ENCODE assay signal across 10 cellular contexts in the genomic region with DNA sequence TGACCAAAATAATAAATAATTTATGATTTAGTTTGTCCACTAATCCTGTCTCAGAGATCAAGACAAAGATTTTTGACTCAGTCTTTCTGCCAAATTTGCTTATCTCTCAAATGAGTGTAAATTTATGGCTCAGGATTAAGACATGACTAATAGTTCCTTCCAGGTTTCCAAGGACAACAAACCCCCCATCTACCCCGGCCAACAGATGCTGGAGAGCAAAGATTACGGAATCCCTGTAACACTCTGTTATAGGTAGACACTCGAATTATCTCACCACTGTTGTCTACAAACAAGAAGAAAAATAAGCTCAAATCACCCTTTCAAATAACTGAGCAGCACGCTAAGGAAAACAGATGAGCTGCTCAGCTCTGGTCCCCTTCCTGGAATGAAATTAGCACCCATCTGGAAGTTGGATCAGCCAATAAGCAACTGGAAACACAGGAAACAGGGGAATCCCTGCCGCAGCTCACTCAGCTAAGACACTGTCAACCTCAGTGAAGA. TPM values are rescaled to one million over a fixed set of nuclear protein-coding genes. Genes with fewer than 3 reads are reported as not detected.
DNase-seq lines count a peak whose midpoint lies in the region; ATAC-seq and TF ChIP-seq lines count a peak whose summit lies in the region.
"Had no signal": no experiment of that assay in that cellular context is flagged by ENCODE, and none has a peak within 500 bp of the region (broad histone marks: within the 10 kb centered on the region; RNA-seq: fewer than 3 reads in every experiment).

No MANE protein-coding gene starts in this region.

- H3K9me3 ChIP-seq in esophagus squamous epithelium = no peaks in the 10 kb centered on the region
- no peaks in the 10 kb centered on the region for H3K9me3 ChIP-seq in neutrophil

- TF ChIP-seq CTCF in AG10803 (conservative IDR thresholded peaks at IDR 0.05; ENCODE audit: low read length) = no peak
- TF ChIP-seq CTCF in esophagus squamous epithelium (IDR thresholded peaks at IDR 0.05) = no peak
- no peak for TF ChIP-seq CTCF in neutrophil (IDR thresholded peaks at IDR 0.05)

- WGBS in esophagus squamous epithelium, 2 donors = 27 to 31% methylated on average over 5 of the region's 5 CpGs

- ATAC-seq in GM19467 (IDR thresholded peaks at IDR 0.05; ENCODE audit: unreplicated experiment) (no peak), GM19463 (IDR thresholded peaks at IDR 0.05; ENCODE audit: unreplicated experiment) (no peak)

- intact Hi-C loops in esophagus squamous epithelium (cut with DNase I) = no loop called here

- no peak overlapping the region; the same call in 1 of the 2 replicates for H3K4me3 ChIP-seq in AG10803 (ENCODE audit: low read length)
- peak overlapping the region in 1 of 4 donors; percentile 41 for H3K4me3 ChIP-seq in esophagus squamous epithelium
- H3K4me3 ChIP-seq in neutrophil (ENCODE audit: low read depth in 1 of 2, low read length in 1 of 2) = no peak overlapping the region

- peak overlapping the region; percentile 32 to 81 (median 79) for H3K27ac ChIP-seq in esophagus squamous epithelium
- peak overlapping the region; percentile 49 for H3K27ac ChIP-seq in neutrophil

- DNase-seq in AG10803 (ENCODE audit: low read depth) (peak; percentile 36), NCI-H82 treated with DMSO at 0.1 percent for 48 hours (lab: John Stamatoyannopoulos, UW; ENCODE audit: unreplicated experiment) (peak; percentile 67), esophagus squamous epithelium (lab: John Stamatoyannopoulos, UW) (no peak), NCI-H2081 (lab: John Stamatoyannopoulos, UW) (no peak), inferior parietal cortex (ENCODE audit: extremely low spot score) (no peak)
- DNase-seq: activated naive CD4-positive, alpha-beta T cell treated with anti-CD3 and anti-CD28 coated beads, Interleukin-2, amount 10 ng/mL, durations not matched to agents 7 days and 5 days; CD4-positive, CD25-positive, alpha-beta regulatory T cell had no signal

- H3K4me1 ChIP-seq in esophagus squamous epithelium = peaks cover 10 to 80% (median 40%) of the 10 kb centered on the region in 3 donors
- peaks cover 43 to 54% of the 10 kb centered on the region in 2 experiments for H3K4me1 ChIP-seq in neutrophil (ENCODE audit: control insufficient read depth in 1 of 2, insufficient read depth in 1 of 2, low read depth in 1 of 2, low read length in 1 of 2)

- no peaks in the 10 kb centered on the region for H3K27me3 ChIP-seq in esophagus squamous epithelium
- no peaks in the 10 kb centered on the region for H3K27me3 ChIP-seq in neutrophil

- no peaks in the 10 kb centered on the region for H3K36me3 ChIP-seq in esophagus squamous epithelium
- no peaks in the 10 kb centered on the region for H3K36me3 ChIP-seq in neutrophil

- no peak for TF ChIP-seq POLR2A in esophagus squamous epithelium (IDR thresholded peaks at IDR 0.05)

RNA-seq across cellular contexts. Expression of a gene that starts 56.8 kb away (rescaled TPM):
- total RNA-seq in esophagus squamous epithelium = 100 to 1,000 TPM in 2 of 4 donors, 10 to 100 TPM in 2; 71.1 to 227 (median 147) TPM

Comparison
In these comparisons a context has a peak if more than half of its experiments do, and no peak if none do; other contexts are left out.
1. DNase-seq: peak in AG10803 (single experiment) and NCI-H82 treated with DMSO at 0.1 percent for 48 hours (single experiment); none in esophagus squamous epithelium (single experiment), NCI-H2081 (0 of 2) and inferior parietal cortex (single experiment).